15 cellular contexts compared by ENCODE assay signal in the genomic region with DNA sequence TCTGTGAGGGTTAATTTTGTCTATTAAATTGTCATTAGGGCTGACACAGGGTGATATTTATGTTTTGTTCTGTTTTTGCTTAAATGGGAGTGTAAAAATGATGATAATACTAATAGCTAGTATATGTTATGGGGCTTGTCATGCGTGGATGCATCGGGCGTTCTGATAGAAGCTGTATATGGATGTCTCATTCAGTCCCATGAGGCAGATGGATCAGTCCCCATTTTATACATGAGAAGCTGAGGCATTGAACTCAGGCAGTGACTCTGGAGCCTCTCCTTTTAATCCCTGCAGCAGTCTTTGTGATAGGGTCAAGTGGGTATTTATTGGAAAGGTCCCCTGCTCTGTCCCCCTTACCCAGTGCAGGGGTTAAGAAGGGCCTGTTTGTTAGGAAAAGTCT. TPM values are rescaled to one million over a fixed set of nuclear protein-coding genes. Genes with fewer than 3 reads are reported as not detected.
DNase-seq lines count a peak whose midpoint lies in the region; ATAC-seq and TF ChIP-seq lines count a peak whose summit lies in the region.
"Had no signal": no experiment of that assay in that cellular context is flagged by ENCODE, and none has a peak within 500 bp of the region (broad histone marks: within the 10 kb centered on the region; RNA-seq: fewer than 3 reads in every experiment).

No MANE protein-coding gene starts in this region.

- H3K27me3 ChIP-seq in cardiac muscle cell (no peaks in the 10 kb centered on the region), breast epithelium (no peaks in the 10 kb centered on the region), upper lobe of left lung (no peaks in the 10 kb centered on the region), prostate gland (replicated peaks; ENCODE audit: insufficient read depth) (no peaks in the 10 kb centered on the region)
- no peaks in the 10 kb centered on the region for H3K27me3 ChIP-seq in naive thymus-derived CD4-positive, alpha-beta T cell (ENCODE audit: control insufficient read depth in 2 of 2, insufficient read depth in 2 of 2, low read length in 2 of 2)
- H3K27me3 ChIP-seq: foreskin keratinocyte had no signal

- peaks cover 0 to 25% (median 8%) of the 10 kb centered on the region in 5 donors for H3K36me3 Mint-ChIP-seq in naive thymus-derived CD4-positive, alpha-beta T cell

- no peaks in the 10 kb centered on the region for H3K27me3 Mint-ChIP-seq in naive thymus-derived CD4-positive, alpha-beta T cell
- H3K27me3 Mint-ChIP-seq: activated B cell treated with CpG ODN at 0.5 μM for 24 hours; activated naive CD8-positive, alpha-beta T cell treated with anti-CD3 and anti-CD28 coated beads, Interleukin-2, amount 50 U/mL, for 24 hours; dendritic cell treated with granulocyte-macrophage colony-stimulating factor and Interleukin-4, amounts not matched to agents 40 ng/mL and 50 ng/mL, for 4 days had no signal

- intact Hi-C loops in Right ventricle myocardium superior (cut with DNase I) (no loop called here), breast epithelium (cut with DNase I; ENCODE audit: low total_unique reads) (no loop called here), prostate gland (cut with DNase I) (no loop called here)
- intact Hi-C loops in naive thymus-derived CD4-positive, alpha-beta T cell (cut with micrococcal nuclease), result loop anchor here in 1 of 2 donors (5.0 kb wide), 1 partner anchor 247 kb away; a partner anchor contains a TSS

- no peak for ATAC-seq in Right ventricle myocardium superior (ENCODE audit: poor library complexity)
- no peak for ATAC-seq in naive thymus-derived CD4-positive, alpha-beta T cell
- ATAC-seq in upper lobe of left lung (ENCODE audit: low FRiP score in 2 of 2), result no peak
- ATAC-seq in GM21717 (IDR thresholded peaks at IDR 0.05; ENCODE audit: unreplicated experiment), result no peak
- ATAC-seq: activated naive CD8-positive, alpha-beta T cell treated with anti-CD3 and anti-CD28 coated beads, Interleukin-2, amount 50 U/mL, for 24 hours; foreskin keratinocyte had no signal

- 74 to 76% methylated on average over 3 of the region's 3 CpGs for WGBS in upper lobe of left lung, 2 donors
- 71% methylated on average over 3 of the region's 3 CpGs for WGBS in prostate gland

- H3K4me1 ChIP-seq in cardiac muscle cell (ENCODE audit: low read depth) (peaks cover 28% of the 10 kb centered on the region), breast epithelium (peaks cover 19 to 24% of the 10 kb centered on the region in 2 donors), upper lobe of left lung (peaks cover 49 to 73% (median 55%) of the 10 kb centered on the region in 4 donors), prostate gland (replicated peaks) (no peaks in the 10 kb centered on the region)
- peaks cover 45 to 66% of the 10 kb centered on the region in 2 donors for H3K4me1 ChIP-seq in naive thymus-derived CD4-positive, alpha-beta T cell (ENCODE audit: control insufficient read depth in 2 of 2, insufficient read depth in 2 of 2, low read length in 2 of 2)
- H3K4me1 ChIP-seq: foreskin keratinocyte had no signal

- peaks cover 0 to 2% (median 0%) of the 10 kb centered on the region in 11 donors for H3K9me3 Mint-ChIP-seq in naive thymus-derived CD4-positive, alpha-beta T cell
- H3K9me3 Mint-ChIP-seq: activated B cell treated with CpG ODN at 0.5 μM for 24 hours; activated naive CD8-positive, alpha-beta T cell treated with anti-CD3 and anti-CD28 coated beads, Interleukin-2, amount 50 U/mL, for 24 hours; dendritic cell treated with granulocyte-macrophage colony-stimulating factor and Interleukin-4, amounts not matched to agents 40 ng/mL and 50 ng/mL, for 4 days; neural crest cell had no signal

- no peaks in the 10 kb centered on the region for H3K36me3 ChIP-seq in cardiac muscle cell
- no peaks in the 10 kb centered on the region for H3K36me3 ChIP-seq in breast epithelium
- H3K36me3 ChIP-seq in naive thymus-derived CD4-positive, alpha-beta T cell (ENCODE audit: control insufficient read depth in 2 of 3, insufficient read depth in 3 of 3, low read length in 3 of 3), result no peaks in the 10 kb centered on the region
- H3K36me3 ChIP-seq in upper lobe of left lung, result peaks cover 0 to 3% (median 0%) of the 10 kb centered on the region in 4 donors
- no peaks in the 10 kb centered on the region for H3K36me3 ChIP-seq in prostate gland

- peak overlapping the region in 3 of 10 donors; percentile 10 to 28 (median 19) for H3K4me3 Mint-ChIP-seq in naive thymus-derived CD4-positive, alpha-beta T cell
- H3K4me3 Mint-ChIP-seq: activated B cell treated with CpG ODN at 0.5 μM for 24 hours; activated naive CD8-positive, alpha-beta T cell treated with anti-CD3 and anti-CD28 coated beads, Interleukin-2, amount 50 U/mL, for 24 hours; dendritic cell treated with granulocyte-macrophage colony-stimulating factor and Interleukin-4, amounts not matched to agents 40 ng/mL and 50 ng/mL, for 4 days; neural crest cell had no signal

- CTCF ChIA-PET in naive thymus-derived CD4-positive, alpha-beta T cell (lab: Charles Lee), result no interaction called here

- H3K27ac ChIP-seq in cardiac muscle cell (peak overlapping the region; percentile 85), breast epithelium (peak overlapping the region; percentile 90 to 92), upper lobe of left lung (peak overlapping the region in 3 of 4 donors; percentile 15 to 74 (median 74)), prostate gland (no peak overlapping the region)
- H3K27ac ChIP-seq in naive thymus-derived CD4-positive, alpha-beta T cell (ENCODE audit: low read depth, low read length), result peak overlapping the region; percentile 73
- H3K27ac ChIP-seq: foreskin keratinocyte had no signal

- TF ChIP-seq EP300 in upper lobe of left lung (IDR thresholded peaks at IDR 0.05), result no peak

- no peak for TF ChIP-seq POLR2A in breast epithelium (IDR thresholded peaks at IDR 0.05)
- TF ChIP-seq POLR2A in upper lobe of left lung (IDR thresholded peaks at IDR 0.05), result no peak
- no peak for TF ChIP-seq POLR2A in prostate gland (IDR thresholded peaks at IDR 0.05)

- H3K4me1 Mint-ChIP-seq in naive thymus-derived CD4-positive, alpha-beta T cell, result peaks cover 45 to 84% (median 77%) of the 10 kb centered on the region in 7 donors

- TF ChIP-seq CTCF in cardiac muscle cell (IDR thresholded peaks at IDR 0.05; ENCODE audit: low read depth, low read length) (no peak), breast epithelium (IDR thresholded peaks at IDR 0.05) (no peak), upper lobe of left lung (IDR thresholded peaks at IDR 0.05) (no peak), prostate gland (IDR thresholded peaks at IDR 0.05) (no peak)

- no peaks in the 10 kb centered on the region for H3K9me3 ChIP-seq in cardiac muscle cell (ENCODE audit: low read depth)
- no peaks in the 10 kb centered on the region for H3K9me3 ChIP-seq in breast epithelium
- H3K9me3 ChIP-seq in naive thymus-derived CD4-positive, alpha-beta T cell (ENCODE audit: control insufficient read depth in 2 of 3, low read length in 3 of 3), result no peaks in the 10 kb centered on the region
- no peaks in the 10 kb centered on the region for H3K9me3 ChIP-seq in upper lobe of left lung
- H3K9me3 ChIP-seq in prostate gland, result no peaks in the 10 kb centered on the region

- H3K4me3 ChIP-seq in cardiac muscle cell, result no peak overlapping the region
- no peak overlapping the region for H3K4me3 ChIP-seq in breast epithelium
- no peak overlapping the region for H3K4me3 ChIP-seq in naive thymus-derived CD4-positive, alpha-beta T cell (ENCODE audit: low read length)
- H3K4me3 ChIP-seq in upper lobe of left lung, result no peak overlapping the region
- H3K4me3 ChIP-seq in prostate gland, result no peak overlapping the region

- H3K27ac Mint-ChIP-seq in naive thymus-derived CD4-positive, alpha-beta T cell, result peak overlapping the region; percentile 28 to 98 (median 91)
- H3K27ac Mint-ChIP-seq: activated B cell treated with CpG ODN at 0.5 μM for 24 hours; activated naive CD8-positive, alpha-beta T cell treated with anti-CD3 and anti-CD28 coated beads, Interleukin-2, amount 50 U/mL, for 24 hours had no signal

- DNase-seq in cardiac muscle cell (ENCODE audit: low read depth in 1 of 2, low spot score in 1 of 2) (no peak), Right ventricle myocardium superior (no peak), breast epithelium (ENCODE audit: low spot score in 2 of 2) (no peak), upper lobe of left lung (no peak), globus pallidus (ENCODE audit: low spot score) (no peak), prostate gland (ENCODE audit: low spot score) (no peak)
- no peak for DNase-seq in naive thymus-derived CD4-positive, alpha-beta T cell
- DNase-seq: activated B cell treated with CpG ODN at 0.5 μM for 24 hours; activated naive CD8-positive, alpha-beta T cell treated with anti-CD3 and anti-CD28 coated beads, Interleukin-2, amount 50 U/mL, for 24 hours; foreskin keratinocyte; KBM-7; NCI-H187 treated with DMSO at 0.1 percent for 48 hours had no signal

- POLR2A ChIA-PET in naive thymus-derived CD4-positive, alpha-beta T cell (lab: Charles Lee), result interaction anchor here (0.7 kb wide), 1 partner anchor 29 kb away, joined by 3 read pairs; no protein-coding TSS in a partner anchor

RNA-seq across cellular contexts. Expression of a gene that starts 46.1 kb away (rescaled TPM):
- total RNA-seq in cardiac muscle cell, result 5.1 and 9.6 TPM in 2 replicates
- polyA plus RNA-seq in cardiac muscle cell, result 7.3 and 10.2 TPM in 2 replicates
- total RNA-seq in Right ventricle myocardium superior, result 18.9 TPM
- 10 to 100 TPM; 13.9 to 28.5 (median 16.5) TPM for total RNA-seq in breast epithelium
- 10 to 100 TPM; 24.9 to 52.3 (median 34.7) TPM for total RNA-seq in naive thymus-derived CD4-positive, alpha-beta T cell
- 10 to 100 TPM; 16.8 to 22.1 TPM for polyA plus RNA-seq in naive thymus-derived CD4-positive, alpha-beta T cell
- 10 to 100 TPM in 5 of 6 donors, 1 to 10 TPM in 1; 7.3 to 38.4 (median 22.1) TPM for total RNA-seq in upper lobe of left lung
- total RNA-seq in prostate gland, result 10 to 100 TPM in 1 of 2 donors, 1 to 10 TPM in 1; 7.0 to 20.6 TPM

Comparison
In these comparisons a context has a peak if more than half of its experiments do, and no peak if none do; other contexts are left out.
1. H3K27ac ChIP-seq: peak in cardiac muscle cell (single experiment), breast epithelium (2 of 2), naive thymus-derived CD4-positive, alpha-beta T cell (single experiment) and upper lobe of left lung (3 of 4); none in prostate gland (0 of 2).